In the genomic region with DNA sequence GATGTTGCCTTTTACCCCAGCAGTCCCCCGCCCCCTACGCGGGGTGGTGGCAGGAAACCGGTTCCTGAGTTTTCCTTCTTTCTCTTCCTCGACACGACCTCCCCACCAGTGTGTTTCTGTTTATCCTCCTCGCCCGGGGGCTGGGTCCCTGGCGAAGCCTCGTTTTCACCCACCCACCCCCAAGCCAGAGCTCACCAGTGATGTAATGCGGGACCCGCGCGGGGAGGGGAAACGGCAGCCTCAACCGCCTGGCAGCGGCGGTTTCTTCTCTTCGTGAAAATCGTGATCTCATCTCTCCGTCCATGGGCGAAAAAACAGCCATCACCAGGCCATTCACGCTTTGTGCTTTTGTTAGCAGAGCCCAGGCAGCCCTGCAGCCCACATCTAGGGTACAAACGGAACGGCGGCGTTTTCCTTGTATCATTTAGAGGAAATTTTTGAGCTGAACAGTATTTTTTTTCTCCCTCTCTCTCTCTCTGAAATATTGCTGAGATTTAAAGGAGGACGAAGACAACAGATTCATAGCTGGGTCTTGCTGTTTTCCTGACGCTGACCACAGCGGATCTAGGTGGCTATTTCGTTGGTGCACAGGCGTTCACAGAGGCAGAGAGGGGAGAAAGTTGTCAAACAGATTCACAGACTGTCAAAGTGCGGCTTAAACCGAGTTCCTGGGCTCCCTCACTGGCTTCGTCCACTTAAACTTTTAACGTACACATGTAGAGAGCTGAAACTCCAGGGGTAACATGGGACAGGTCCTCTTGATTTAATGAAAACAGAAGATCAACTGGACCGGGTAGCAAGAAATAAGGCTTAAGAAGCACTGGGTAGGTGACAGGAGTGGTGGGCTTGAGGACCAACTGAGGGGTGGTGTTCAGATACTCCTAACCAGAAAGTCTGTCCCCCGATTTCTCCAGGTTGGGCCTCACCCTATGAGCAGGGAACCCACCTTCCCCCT, we compare ENCODE assay signal across 7 cellular contexts. TPM values are rescaled to one million over a fixed set of nuclear protein-coding genes. Genes with fewer than 3 reads are reported as not detected.
DNase-seq lines count a peak whose midpoint lies in the region; ATAC-seq, FAIRE-seq and TF ChIP-seq lines count a peak whose summit lies in the region.

No MANE protein-coding gene starts in this region.

- H3K27ac Mint-ChIP-seq in naive thymus-derived CD4-positive, alpha-beta T cell: no peak overlapping the region

- CTCF ChIA-PET in naive thymus-derived CD4-positive, alpha-beta T cell (lab: Charles Lee): no interaction called here

- H3K9me3 Mint-ChIP-seq in naive thymus-derived CD4-positive, alpha-beta T cell: peaks cover 0 to 6% (median 0%) of the 10 kb centered on the region in 11 donors

- peak; percentile 78 for FAIRE-seq in GM12892 (lab: Jason Lieb, UNC)

- peak overlapping the region; percentile 54 to 60 for H3K4me3 ChIP-seq in duodenal mucosa (ENCODE audit: low read depth in 1 of 2, low read length in 2 of 2)
- no peak overlapping the region for H3K4me3 ChIP-seq in naive thymus-derived CD4-positive, alpha-beta T cell (ENCODE audit: low read length)
- no peak overlapping the region for H3K4me3 ChIP-seq in HAP-1

- no peak overlapping the region for H3K9ac ChIP-seq in duodenal mucosa (ENCODE audit: low read depth in 1 of 2, low read length in 2 of 2)

- peak overlapping the region; percentile 60 to 81 (median 75) for H3K4me3 Mint-ChIP-seq in naive thymus-derived CD4-positive, alpha-beta T cell

- H3K4me1 Mint-ChIP-seq in naive thymus-derived CD4-positive, alpha-beta T cell: peaks cover 5 to 21% (median 14%) of the 10 kb centered on the region in 7 donors

- H3K9me3 ChIP-seq in duodenal mucosa (ENCODE audit: control insufficient read depth in 1 of 2, low read length in 2 of 2) (no peaks in the 10 kb centered on the region), HAP-1 (no peaks in the 10 kb centered on the region)
- no peaks in the 10 kb centered on the region for H3K9me3 ChIP-seq in naive thymus-derived CD4-positive, alpha-beta T cell (ENCODE audit: control insufficient read depth in 2 of 3, low read length in 3 of 3)

- no peak for ATAC-seq in naive thymus-derived CD4-positive, alpha-beta T cell

- intact Hi-C loops in naive thymus-derived CD4-positive, alpha-beta T cell (cut with micrococcal nuclease): no loop called here

- H3K27me3 Mint-ChIP-seq in naive thymus-derived CD4-positive, alpha-beta T cell: peaks cover 54 to 68% (median 62%) of the 10 kb centered on the region in 5 donors

- H3K4me1 ChIP-seq in duodenal mucosa (ENCODE audit: control insufficient read depth in 1 of 2, insufficient read depth in 2 of 2, low read length in 2 of 2) (peaks cover 3 to 15% of the 10 kb centered on the region in 2 donors), HAP-1 (no peaks in the 10 kb centered on the region; the same call in 1 of the 2 replicates)
- H3K4me1 ChIP-seq in naive thymus-derived CD4-positive, alpha-beta T cell (ENCODE audit: control insufficient read depth in 2 of 2, insufficient read depth in 2 of 2, low read length in 2 of 2): no peaks in the 10 kb centered on the region

- no peak for TF ChIP-seq POLR2A in GM12892 (IDR thresholded peaks at IDR 0.05; ENCODE audit: low read depth, low read length)

- H3K36me3 Mint-ChIP-seq in naive thymus-derived CD4-positive, alpha-beta T cell: no peaks in the 10 kb centered on the region

- in situ Hi-C loops in HAP-1 (cut with MboI; ENCODE audit: low sequenced_read_pairs): loop anchor here (25.0 kb wide), 2 partner anchors 242 to 258 kb away; no protein-coding TSS in a partner anchor

- no peak overlapping the region for H3K27ac ChIP-seq in duodenal mucosa (ENCODE audit: low read depth, low read length)
- no peak overlapping the region for H3K27ac ChIP-seq in naive thymus-derived CD4-positive, alpha-beta T cell (ENCODE audit: low read depth, low read length)

- H3K27me3 ChIP-seq in duodenal mucosa (ENCODE audit: control insufficient read depth in 1 of 2, insufficient read depth in 2 of 2, low read length in 2 of 2) (peaks cover 28 to 39% of the 10 kb centered on the region in 2 donors), HAP-1 (ENCODE audit: low read depth) (peaks cover 44% of the 10 kb centered on the region)
- H3K27me3 ChIP-seq in naive thymus-derived CD4-positive, alpha-beta T cell (ENCODE audit: control insufficient read depth in 2 of 2, insufficient read depth in 2 of 2, low read length in 2 of 2): peaks cover 0 to 5% of the 10 kb centered on the region in 2 donors

- DNase-seq in GM12892 (ENCODE audit: insufficient read length) (no peak), NCI-H2227 treated with DMSO at 0.1 percent for 48 hours (lab: John Stamatoyannopoulos, UW) (peak; percentile 88), HAP-1 (ENCODE audit: low spot score in 2 of 2) (no peak), MV-4-11 (lab: John Stamatoyannopoulos, UW) (no peak), dedifferentiated amniotic fluid mesenchymal stem cell (ENCODE audit: extremely low spot score) (no peak)
- DNase-seq in naive thymus-derived CD4-positive, alpha-beta T cell: no peak

- POLR2A ChIA-PET in naive thymus-derived CD4-positive, alpha-beta T cell (lab: Charles Lee): no interaction called here

- H3K36me3 ChIP-seq in duodenal mucosa (ENCODE audit: control insufficient read depth in 1 of 2, insufficient read depth in 2 of 2, low read length in 2 of 2): no peaks in the 10 kb centered on the region
- no peaks in the 10 kb centered on the region for H3K36me3 ChIP-seq in naive thymus-derived CD4-positive, alpha-beta T cell (ENCODE audit: control insufficient read depth in 2 of 3, insufficient read depth in 3 of 3, low read length in 3 of 3)
- no peaks in the 10 kb centered on the region for H3K36me3 ChIP-seq in HAP-1 (replicated peaks)

RNA-seq across cellular contexts. Expression of a gene that starts 21.9 kb away (rescaled TPM):
- not detected for polyA plus RNA-seq in GM12892 (2012; ENCODE audit: missing spikeins)
- not detected for total RNA-seq in naive thymus-derived CD4-positive, alpha-beta T cell
- polyA plus RNA-seq in naive thymus-derived CD4-positive, alpha-beta T cell: not detected

Comparison
In these comparisons a context has a peak if more than half of its experiments do, and no peak if none do; other contexts are left out.
1. H3K4me3 ChIP-seq: peak in duodenal mucosa (2 of 2); none in naive thymus-derived CD4-positive, alpha-beta T cell (single experiment) and HAP-1 (single experiment).